ENCODE assay signal across 9 cellular contexts in the genomic region with DNA sequence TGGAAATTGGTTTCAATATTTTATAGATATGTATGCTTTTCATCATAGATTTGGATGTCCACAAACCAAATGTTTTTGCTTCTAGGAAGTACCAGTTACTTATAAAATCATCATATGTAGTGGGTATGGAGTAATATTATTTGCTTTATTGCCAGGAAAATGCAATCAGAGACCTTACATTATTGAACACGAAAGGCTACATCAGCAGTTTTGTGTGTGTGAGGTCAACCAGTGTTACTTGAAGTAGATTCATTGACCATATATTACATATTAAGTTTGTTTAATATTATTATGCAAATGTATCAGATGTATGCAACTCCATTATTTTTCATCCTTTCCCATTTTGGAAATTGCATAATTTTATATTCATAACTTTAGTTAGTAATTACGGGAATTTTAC.
"Had no signal": no experiment of that assay in that cellular context is flagged by ENCODE, and none has a peak within 500 bp of the region (broad histone marks: within the 10 kb centered on the region; RNA-seq: fewer than 3 reads in every experiment).

No MANE protein-coding gene starts in this region.

- H3K4me3 Mint-ChIP-seq: GM23338, H9 had no signal

- H3K27ac ChIP-seq: KMS-11 had no signal

- H3K9ac ChIP-seq: KMS-11 had no signal

- H3K27ac Mint-ChIP-seq: GM23338, H9 had no signal

- H3K4me3 ChIP-seq: GM23338 had no signal

- H3K4me2 ChIP-seq: GM23338, KMS-11 had no signal

- DNase-seq: H9, HCEC 1CT, Karpas-422, KBM-7 had no signal

- ATAC-seq: GM23338 had no signal

- H3K9me3 Mint-ChIP-seq: GM23338 had no signal

- FAIRE-seq: H1, H54, HTR-8/SVneo had no signal
